Comparison of ENCODE assay signal across 1 cellular context in genomic region chr5:141968914-141969608, GRCh38.
TF ChIP-seq lines count a peak whose summit lies in the region.

A gene with protein sequence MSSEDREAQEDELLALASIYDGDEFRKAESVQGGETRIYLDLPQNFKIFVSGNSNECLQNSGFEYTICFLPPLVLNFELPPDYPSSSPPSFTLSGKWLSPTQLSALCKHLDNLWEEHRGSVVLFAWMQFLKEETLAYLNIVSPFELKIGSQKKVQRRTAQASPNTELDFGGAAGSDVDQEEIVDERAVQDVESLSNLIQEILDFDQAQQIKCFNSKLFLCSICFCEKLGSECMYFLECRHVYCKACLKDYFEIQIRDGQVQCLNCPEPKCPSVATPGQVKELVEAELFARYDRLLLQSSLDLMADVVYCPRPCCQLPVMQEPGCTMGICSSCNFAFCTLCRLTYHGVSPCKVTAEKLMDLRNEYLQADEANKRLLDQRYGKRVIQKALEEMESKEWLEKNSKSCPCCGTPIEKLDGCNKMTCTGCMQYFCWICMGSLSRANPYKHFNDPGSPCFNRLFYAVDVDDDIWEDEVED (plus strand): TSS chr5:141969105. CDS start chr5:141973589, 4,484 bp downstream.

TF ChIP-seq in HepG2, 621 proteins besides CTCF, POLR2A, EP300 and RAD21 (continued from another document and continues in another):
- TF ChIP-seq, protein P1, sequence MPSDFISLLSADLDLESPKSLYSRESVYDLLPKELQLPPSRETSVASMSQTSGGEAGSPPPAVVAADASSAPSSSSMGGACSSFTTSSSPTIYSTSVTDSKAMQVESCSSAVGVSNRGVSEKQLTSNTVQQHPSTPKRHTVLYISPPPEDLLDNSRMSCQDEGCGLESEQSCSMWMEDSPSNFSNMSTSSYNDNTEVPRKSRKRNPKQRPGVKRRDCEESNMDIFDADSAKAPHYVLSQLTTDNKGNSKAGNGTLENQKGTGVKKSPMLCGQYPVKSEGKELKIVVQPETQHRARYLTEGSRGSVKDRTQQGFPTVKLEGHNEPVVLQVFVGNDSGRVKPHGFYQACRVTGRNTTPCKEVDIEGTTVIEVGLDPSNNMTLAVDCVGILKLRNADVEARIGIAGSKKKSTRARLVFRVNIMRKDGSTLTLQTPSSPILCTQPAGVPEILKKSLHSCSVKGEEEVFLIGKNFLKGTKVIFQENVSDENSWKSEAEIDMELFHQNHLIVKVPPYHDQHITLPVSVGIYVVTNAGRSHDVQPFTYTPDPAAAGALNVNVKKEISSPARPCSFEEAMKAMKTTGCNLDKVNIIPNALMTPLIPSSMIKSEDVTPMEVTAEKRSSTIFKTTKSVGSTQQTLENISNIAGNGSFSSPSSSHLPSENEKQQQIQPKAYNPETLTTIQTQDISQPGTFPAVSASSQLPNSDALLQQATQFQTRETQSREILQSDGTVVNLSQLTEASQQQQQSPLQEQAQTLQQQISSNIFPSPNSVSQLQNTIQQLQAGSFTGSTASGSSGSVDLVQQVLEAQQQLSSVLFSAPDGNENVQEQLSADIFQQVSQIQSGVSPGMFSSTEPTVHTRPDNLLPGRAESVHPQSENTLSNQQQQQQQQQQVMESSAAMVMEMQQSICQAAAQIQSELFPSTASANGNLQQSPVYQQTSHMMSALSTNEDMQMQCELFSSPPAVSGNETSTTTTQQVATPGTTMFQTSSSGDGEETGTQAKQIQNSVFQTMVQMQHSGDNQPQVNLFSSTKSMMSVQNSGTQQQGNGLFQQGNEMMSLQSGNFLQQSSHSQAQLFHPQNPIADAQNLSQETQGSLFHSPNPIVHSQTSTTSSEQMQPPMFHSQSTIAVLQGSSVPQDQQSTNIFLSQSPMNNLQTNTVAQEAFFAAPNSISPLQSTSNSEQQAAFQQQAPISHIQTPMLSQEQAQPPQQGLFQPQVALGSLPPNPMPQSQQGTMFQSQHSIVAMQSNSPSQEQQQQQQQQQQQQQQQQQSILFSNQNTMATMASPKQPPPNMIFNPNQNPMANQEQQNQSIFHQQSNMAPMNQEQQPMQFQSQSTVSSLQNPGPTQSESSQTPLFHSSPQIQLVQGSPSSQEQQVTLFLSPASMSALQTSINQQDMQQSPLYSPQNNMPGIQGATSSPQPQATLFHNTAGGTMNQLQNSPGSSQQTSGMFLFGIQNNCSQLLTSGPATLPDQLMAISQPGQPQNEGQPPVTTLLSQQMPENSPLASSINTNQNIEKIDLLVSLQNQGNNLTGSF (CRISPR knock-in tag; IDR thresholded peaks at IDR 0.05) = peak; percentile 90
- TF ChIP-seq, protein P2, sequence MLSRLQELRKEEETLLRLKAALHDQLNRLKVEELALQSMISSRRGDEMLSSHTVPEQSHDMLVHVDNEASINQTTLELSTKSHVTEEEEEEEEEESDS (CRISPR knock-in tag; IDR thresholded peaks at IDR 0.05; ENCODE audit: borderline replicate concordance) = no peak
- TF ChIP-seq GLI4 (CRISPR knock-in tag; IDR thresholded peaks at IDR 0.05; ENCODE audit: borderline replicate concordance) (peak; percentile 57; the same call in 1 of the 2 replicates), ZNF253 (CRISPR knock-in tag; IDR thresholded peaks at IDR 0.05; ENCODE audit: borderline replicate concordance) (0 out of 2 replicates have a peak, but pooled peaks have one; percentile 30), ZNF570 (CRISPR knock-in tag; IDR thresholded peaks at IDR 0.05; ENCODE audit: borderline replicate concordance) (no peak), KMT2B (CRISPR knock-in tag; IDR thresholded peaks at IDR 0.05) (peak; percentile 82), PLRG1 (conservative IDR thresholded peaks at IDR 0.05) (no peak), ZFP37 (CRISPR knock-in tag; IDR thresholded peaks at IDR 0.05; ENCODE audit: borderline replicate concordance) (peak; percentile 12; the same call in 1 of the 2 replicates), FOXP1 (IDR thresholded peaks at IDR 0.05) (no peak), FOXP1 (CRISPR knock-in tag; IDR thresholded peaks at IDR 0.05) (no peak), SOX5 (CRISPR knock-in tag; IDR thresholded peaks at IDR 0.05; ENCODE audit: borderline replicate concordance) (no peak; the same call in 1 of the 2 replicates), ZNF567 (CRISPR knock-in tag; IDR thresholded peaks at IDR 0.05; ENCODE audit: borderline replicate concordance) (peak; percentile 90; the same call in 1 of the 2 replicates), TP53 (CRISPR knock-in tag; conservative IDR thresholded peaks at IDR 0.05) (peak; percentile 79; the same call in 1 of the 2 replicates), NR2C2 (CRISPR knock-in tag; IDR thresholded peaks at IDR 0.05; ENCODE audit: borderline replicate concordance) (peak; percentile 45; the same call in 1 of the 2 replicates), TRIM24 (CRISPR knock-in tag; IDR thresholded peaks at IDR 0.05) (no peak), RXRA (CRISPR knock-in tag; IDR thresholded peaks at IDR 0.05) (peak; percentile 74), ATF5 (CRISPR knock-in tag; IDR thresholded peaks at IDR 0.05; ENCODE audit: low read depth) (no peak), FOSL1 (CRISPR knock-in tag; IDR thresholded peaks at IDR 0.05; ENCODE audit: borderline replicate concordance) (no peak), GTF2F1 (IDR thresholded peaks at IDR 0.05; ENCODE audit: low read length) (no peak), FOXP4 (CRISPR knock-in tag; IDR thresholded peaks at IDR 0.05) (peak; percentile 36; the same call in 1 of the 2 replicates), MAFG (CRISPR knock-in tag; IDR thresholded peaks at IDR 0.05) (no peak), XBP1 (CRISPR knock-in tag; IDR thresholded peaks at IDR 0.05) (peak; percentile 35; the same call in 1 of the 2 replicates), SMAD9 (CRISPR knock-in tag; IDR thresholded peaks at IDR 0.05) (no peak), WIZ (CRISPR knock-in tag; IDR thresholded peaks at IDR 0.05) (peak; percentile 85; the same call in 1 of the 2 replicates), THAP8 (CRISPR knock-in tag; IDR thresholded peaks at IDR 0.05; ENCODE audit: borderline replicate concordance) (no peak), ZFP90 (CRISPR knock-in tag; IDR thresholded peaks at IDR 0.05; ENCODE audit: borderline replicate concordance) (peak; percentile 94), REXO4 (CRISPR knock-in tag; IDR thresholded peaks at IDR 0.05; ENCODE audit: borderline replicate concordance) (no peak), ZBTB33 (CRISPR knock-in tag; IDR thresholded peaks at IDR 0.05) (0 out of 2 replicates have a peak, but pooled peaks have one; percentile 6), ZIK1 (CRISPR knock-in tag; IDR thresholded peaks at IDR 0.05; ENCODE audit: borderline replicate concordance, low read depth) (peak; percentile 65; the same call in 1 of the 2 replicates)
- TF ChIP-seq, protein P3, sequence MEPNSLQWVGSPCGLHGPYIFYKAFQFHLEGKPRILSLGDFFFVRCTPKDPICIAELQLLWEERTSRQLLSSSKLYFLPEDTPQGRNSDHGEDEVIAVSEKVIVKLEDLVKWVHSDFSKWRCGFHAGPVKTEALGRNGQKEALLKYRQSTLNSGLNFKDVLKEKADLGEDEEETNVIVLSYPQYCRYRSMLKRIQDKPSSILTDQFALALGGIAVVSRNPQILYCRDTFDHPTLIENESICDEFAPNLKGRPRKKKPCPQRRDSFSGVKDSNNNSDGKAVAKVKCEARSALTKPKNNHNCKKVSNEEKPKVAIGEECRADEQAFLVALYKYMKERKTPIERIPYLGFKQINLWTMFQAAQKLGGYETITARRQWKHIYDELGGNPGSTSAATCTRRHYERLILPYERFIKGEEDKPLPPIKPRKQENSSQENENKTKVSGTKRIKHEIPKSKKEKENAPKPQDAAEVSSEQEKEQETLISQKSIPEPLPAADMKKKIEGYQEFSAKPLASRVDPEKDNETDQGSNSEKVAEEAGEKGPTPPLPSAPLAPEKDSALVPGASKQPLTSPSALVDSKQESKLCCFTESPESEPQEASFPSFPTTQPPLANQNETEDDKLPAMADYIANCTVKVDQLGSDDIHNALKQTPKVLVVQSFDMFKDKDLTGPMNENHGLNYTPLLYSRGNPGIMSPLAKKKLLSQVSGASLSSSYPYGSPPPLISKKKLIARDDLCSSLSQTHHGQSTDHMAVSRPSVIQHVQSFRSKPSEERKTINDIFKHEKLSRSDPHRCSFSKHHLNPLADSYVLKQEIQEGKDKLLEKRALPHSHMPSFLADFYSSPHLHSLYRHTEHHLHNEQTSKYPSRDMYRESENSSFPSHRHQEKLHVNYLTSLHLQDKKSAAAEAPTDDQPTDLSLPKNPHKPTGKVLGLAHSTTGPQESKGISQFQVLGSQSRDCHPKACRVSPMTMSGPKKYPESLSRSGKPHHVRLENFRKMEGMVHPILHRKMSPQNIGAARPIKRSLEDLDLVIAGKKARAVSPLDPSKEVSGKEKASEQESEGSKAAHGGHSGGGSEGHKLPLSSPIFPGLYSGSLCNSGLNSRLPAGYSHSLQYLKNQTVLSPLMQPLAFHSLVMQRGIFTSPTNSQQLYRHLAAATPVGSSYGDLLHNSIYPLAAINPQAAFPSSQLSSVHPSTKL (CRISPR knock-in tag; IDR thresholded peaks at IDR 0.05) = peak; percentile 69
- TF ChIP-seq, protein P4, sequence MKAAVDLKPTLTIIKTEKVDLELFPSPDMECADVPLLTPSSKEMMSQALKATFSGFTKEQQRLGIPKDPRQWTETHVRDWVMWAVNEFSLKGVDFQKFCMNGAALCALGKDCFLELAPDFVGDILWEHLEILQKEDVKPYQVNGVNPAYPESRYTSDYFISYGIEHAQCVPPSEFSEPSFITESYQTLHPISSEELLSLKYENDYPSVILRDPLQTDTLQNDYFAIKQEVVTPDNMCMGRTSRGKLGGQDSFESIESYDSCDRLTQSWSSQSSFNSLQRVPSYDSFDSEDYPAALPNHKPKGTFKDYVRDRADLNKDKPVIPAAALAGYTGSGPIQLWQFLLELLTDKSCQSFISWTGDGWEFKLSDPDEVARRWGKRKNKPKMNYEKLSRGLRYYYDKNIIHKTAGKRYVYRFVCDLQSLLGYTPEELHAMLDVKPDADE (CRISPR knock-in tag; IDR thresholded peaks at IDR 0.05) = 0 out of 2 replicates have a peak, but pooled peaks have one; percentile 58
- TF ChIP-seq, protein P5, sequence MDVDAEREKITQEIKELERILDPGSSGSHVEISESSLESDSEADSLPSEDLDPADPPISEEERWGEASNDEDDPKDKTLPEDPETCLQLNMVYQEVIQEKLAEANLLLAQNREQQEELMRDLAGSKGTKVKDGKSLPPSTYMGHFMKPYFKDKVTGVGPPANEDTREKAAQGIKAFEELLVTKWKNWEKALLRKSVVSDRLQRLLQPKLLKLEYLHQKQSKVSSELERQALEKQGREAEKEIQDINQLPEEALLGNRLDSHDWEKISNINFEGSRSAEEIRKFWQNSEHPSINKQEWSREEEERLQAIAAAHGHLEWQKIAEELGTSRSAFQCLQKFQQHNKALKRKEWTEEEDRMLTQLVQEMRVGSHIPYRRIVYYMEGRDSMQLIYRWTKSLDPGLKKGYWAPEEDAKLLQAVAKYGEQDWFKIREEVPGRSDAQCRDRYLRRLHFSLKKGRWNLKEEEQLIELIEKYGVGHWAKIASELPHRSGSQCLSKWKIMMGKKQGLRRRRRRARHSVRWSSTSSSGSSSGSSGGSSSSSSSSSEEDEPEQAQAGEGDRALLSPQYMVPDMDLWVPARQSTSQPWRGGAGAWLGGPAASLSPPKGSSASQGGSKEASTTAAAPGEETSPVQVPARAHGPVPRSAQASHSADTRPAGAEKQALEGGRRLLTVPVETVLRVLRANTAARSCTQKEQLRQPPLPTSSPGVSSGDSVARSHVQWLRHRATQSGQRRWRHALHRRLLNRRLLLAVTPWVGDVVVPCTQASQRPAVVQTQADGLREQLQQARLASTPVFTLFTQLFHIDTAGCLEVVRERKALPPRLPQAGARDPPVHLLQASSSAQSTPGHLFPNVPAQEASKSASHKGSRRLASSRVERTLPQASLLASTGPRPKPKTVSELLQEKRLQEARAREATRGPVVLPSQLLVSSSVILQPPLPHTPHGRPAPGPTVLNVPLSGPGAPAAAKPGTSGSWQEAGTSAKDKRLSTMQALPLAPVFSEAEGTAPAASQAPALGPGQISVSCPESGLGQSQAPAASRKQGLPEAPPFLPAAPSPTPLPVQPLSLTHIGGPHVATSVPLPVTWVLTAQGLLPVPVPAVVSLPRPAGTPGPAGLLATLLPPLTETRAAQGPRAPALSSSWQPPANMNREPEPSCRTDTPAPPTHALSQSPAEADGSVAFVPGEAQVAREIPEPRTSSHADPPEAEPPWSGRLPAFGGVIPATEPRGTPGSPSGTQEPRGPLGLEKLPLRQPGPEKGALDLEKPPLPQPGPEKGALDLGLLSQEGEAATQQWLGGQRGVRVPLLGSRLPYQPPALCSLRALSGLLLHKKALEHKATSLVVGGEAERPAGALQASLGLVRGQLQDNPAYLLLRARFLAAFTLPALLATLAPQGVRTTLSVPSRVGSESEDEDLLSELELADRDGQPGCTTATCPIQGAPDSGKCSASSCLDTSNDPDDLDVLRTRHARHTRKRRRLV (CRISPR knock-in tag; IDR thresholded peaks at IDR 0.05) = no peak
